In the genomic region with DNA sequence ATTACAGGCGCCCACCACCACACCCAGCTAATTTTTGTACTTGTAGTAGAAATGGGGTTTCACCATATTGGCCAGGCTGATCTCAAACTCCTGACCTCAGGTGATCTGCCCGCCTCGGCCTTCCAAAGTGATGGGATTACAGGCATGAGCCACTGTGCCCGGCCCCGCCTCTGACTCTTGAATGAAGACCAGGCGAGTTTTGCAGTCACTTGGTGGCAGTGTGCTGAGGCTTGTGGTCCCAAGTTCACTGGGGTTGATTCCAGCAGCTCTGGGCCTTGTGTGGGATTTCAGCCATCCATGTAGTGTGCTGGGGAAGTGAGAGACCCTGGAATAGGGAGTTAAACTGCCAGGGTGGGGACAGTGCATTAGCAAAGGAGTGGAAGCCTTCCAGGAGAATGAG, we compare ENCODE assay signal across 1 cellular context.
A peak's percentile ranks its signal among the peaks of the same experiment; 100 is the strongest.
TF ChIP-seq lines count a peak whose summit lies in the region.

No MANE protein-coding gene starts in this region.

TF ChIP-seq in liver, 16 proteins besides CTCF, POLR2A, EP300 and RAD21:
- TF ChIP-seq TAF1 (conservative IDR thresholded peaks at IDR 0.05): no peak
- TF ChIP-seq JUND (IDR thresholded peaks at IDR 0.05): peak in 1 of 2 donors; percentile 52
- TF ChIP-seq RXRA (IDR thresholded peaks at IDR 0.05): peak; percentile 70 to 81
- TF ChIP-seq SP1 (IDR thresholded peaks at IDR 0.05): peak; percentile 12
- no peak for TF ChIP-seq EGR1 (IDR thresholded peaks at IDR 0.05; ENCODE audit: low read depth in 2 of 2)
- peak; percentile 55 to 72 for TF ChIP-seq HNF4A (conservative IDR thresholded peaks at IDR 0.05)
- TF ChIP-seq FOXA1 (IDR thresholded peaks at IDR 0.05): no peak
- TF ChIP-seq YY1 (IDR thresholded peaks at IDR 0.05): peak; percentile 46
